ENCODE assay signal across 8 cellular contexts in genomic region chr2:127810637-127811396, GRCh38. TPM values are rescaled to one million over a fixed set of nuclear protein-coding genes. Genes with fewer than 3 reads are reported as not detected.
DNase-seq lines count a peak whose midpoint lies in the region; ATAC-seq and TF ChIP-seq lines count a peak whose summit lies in the region.

WDR33 (minus strand) TSS chr2:127811171; CDS start chr2:127770981, 40,190 bp downstream.

- no peaks in the 10 kb centered on the region for H3K9me3 Mint-ChIP-seq in WTC11

- peak within 1 kb of the TSS; percentile 92 for H3K4me3 ChIP-seq in AG09309 (ENCODE audit: control insufficient read depth, low read depth, low read length)
- H3K4me3 ChIP-seq in cardiac fibroblast (replicated peaks in 1 of 2; ENCODE audit: low read depth in 2 of 2, low read length in 2 of 2), result peak within 1 kb of the TSS; percentile 89 to 90

- H3K4me3 Mint-ChIP-seq in WTC11, result peak within 1 kb of the TSS; percentile 95

- TF ChIP-seq CTCF in AG09309 (IDR thresholded peaks at IDR 0.05; ENCODE audit: control insufficient read depth, insufficient read depth, low read depth, low read length, missing control alignments), result peak; percentile 10
- TF ChIP-seq CTCF in WTC11 (IDR thresholded peaks at IDR 0.05), result no peak
- TF ChIP-seq CTCF in cardiac fibroblast (IDR thresholded peaks at IDR 0.05; ENCODE audit: low read depth, low read length), result no peak

- H3K36me3 Mint-ChIP-seq in WTC11, result 0 out of 2 replicates have a peak, but pooled peaks cover 3% of the 10 kb centered on the region

- H3K27me3 Mint-ChIP-seq in WTC11 (ENCODE audit: low read depth), result no peaks in the 10 kb centered on the region; the same call in 1 of the 2 replicates

- DNase-seq in AG09309 (ENCODE audit: low read depth) (peak; percentile 13), NCI-H226 (peak; percentile 91), WTC11 (ENCODE audit: low spot score) (peak; percentile 91), cardiac fibroblast (ENCODE audit: low read depth in 2 of 2) (peak; percentile 86 to 87), iris pigment epithelial cell (ENCODE audit: low read depth) (peak; percentile 87)
- peak; percentile 92 to 93 (median 93) for DNase-seq in stimulated activated CD4-positive, alpha-beta T cell treated with anti-CD3 and anti-CD28 coated beads, Interleukin-12 subunit alpha, Interleukin-12 subunit beta, amount 100 ng/mL, for 48 hours (ENCODE audit: low read depth in 2 of 3, low spot score in 1 of 3)

- ATAC-seq in GM18909 (IDR thresholded peaks at IDR 0.05; ENCODE audit: poor library complexity, unreplicated experiment), result peak; percentile 98
- ATAC-seq in HG03175 (IDR thresholded peaks at IDR 0.05; ENCODE audit: unreplicated experiment), result peak; percentile 97
- ATAC-seq in WTC11, result peak; percentile 96

- POLR2A ChIA-PET in WTC11 (lab: Charles Lee), result interaction anchor here (0.6 kb wide), 1 partner anchor 48 kb away, joined by 4 read pairs; no protein-coding TSS in a partner anchor

- H3K4me1 Mint-ChIP-seq in WTC11, result peaks cover 39% of the 10 kb centered on the region

- CTCF ChIA-PET in WTC11 (lab: Charles Lee), result interaction anchor here (0.8 to 0.9 kb wide), 2 partner anchors 110 to 220 kb away, joined by 3 read pairs; no protein-coding TSS in a partner anchor

- H3K27ac Mint-ChIP-seq in WTC11, result peak within 1 kb of the TSS; percentile 99

TF ChIP-seq in WTC11, 78 proteins besides CTCF, POLR2A, EP300 and RAD21 (continues in another document):
- TF ChIP-seq NR2C2 (CRISPR knock-in tag; IDR thresholded peaks at IDR 0.05), result no peak
- TF ChIP-seq MAX (CRISPR knock-in tag; IDR thresholded peaks at IDR 0.05), result peak; percentile 96
- TF ChIP-seq ZBTB43 (CRISPR knock-in tag; IDR thresholded peaks at IDR 0.05), result 0 out of 2 replicates have a peak, but pooled peaks have one; percentile 53
- 0 out of 2 replicates have a peak, but pooled peaks have one; percentile 54 for TF ChIP-seq CBFB (CRISPR knock-in tag; IDR thresholded peaks at IDR 0.05; ENCODE audit: low read depth)
- TF ChIP-seq NR1H2 (CRISPR knock-in tag; IDR thresholded peaks at IDR 0.05), result no peak
- no peak for TF ChIP-seq ZNF671 (CRISPR knock-in tag; IDR thresholded peaks at IDR 0.05)
- no peak for TF ChIP-seq NFE2L1 (CRISPR knock-in tag; IDR thresholded peaks at IDR 0.05)
- peak; percentile 93 for TF ChIP-seq ZBTB21 (CRISPR knock-in tag; IDR thresholded peaks at IDR 0.05; ENCODE audit: borderline replicate concordance)
- no peak for TF ChIP-seq MXD4 (CRISPR knock-in tag; IDR thresholded peaks at IDR 0.05; ENCODE audit: borderline replicate concordance)
- peak; percentile 69; the same call in 1 of the 2 replicates for TF ChIP-seq SP1 (CRISPR knock-in tag; conservative IDR thresholded peaks at IDR 0.05)
- 0 out of 2 replicates have a peak, but pooled peaks have one; percentile 43 for TF ChIP-seq TEAD4 (CRISPR knock-in tag; IDR thresholded peaks at IDR 0.05)
- TF ChIP-seq GRHL2 (CRISPR knock-in tag; IDR thresholded peaks at IDR 0.05; ENCODE audit: insufficient replicate concordance, severe bottlenecking), result no peak
- peak; percentile 77 for TF ChIP-seq ETV6 (CRISPR knock-in tag; IDR thresholded peaks at IDR 0.05)
- no peak for TF ChIP-seq JAZF1 (CRISPR knock-in tag; IDR thresholded peaks at IDR 0.05)
- peak; percentile 89 for TF ChIP-seq CREM (CRISPR knock-in tag; IDR thresholded peaks at IDR 0.05)
- peak; percentile 83 for TF ChIP-seq PREB (CRISPR knock-in tag; IDR thresholded peaks at IDR 0.05; ENCODE audit: borderline replicate concordance)
- TF ChIP-seq OVOL2 (CRISPR knock-in tag; IDR thresholded peaks at IDR 0.05; ENCODE audit: borderline replicate concordance), result no peak
- TF ChIP-seq ERG (CRISPR knock-in tag; IDR thresholded peaks at IDR 0.05), result no peak
- TF ChIP-seq E2F4 (CRISPR knock-in tag; IDR thresholded peaks at IDR 0.05; ENCODE audit: borderline replicate concordance, low read depth), result no peak
- TF ChIP-seq SMAD3 (CRISPR knock-in tag; IDR thresholded peaks at IDR 0.05; ENCODE audit: borderline replicate concordance), result peak; percentile 52; the same call in 1 of the 2 replicates
- TF ChIP-seq E2F1 (CRISPR knock-in tag; IDR thresholded peaks at IDR 0.05), result 0 out of 2 replicates have a peak, but pooled peaks have one; percentile 14
- TF ChIP-seq USF2 (CRISPR knock-in tag; IDR thresholded peaks at IDR 0.05), result peak; percentile 74
- no peak for TF ChIP-seq ZMAT4 (CRISPR knock-in tag; IDR thresholded peaks at IDR 0.05)
- TF ChIP-seq SMAD4 (CRISPR knock-in tag; IDR thresholded peaks at IDR 0.05), result no peak
- TF ChIP-seq ZNF416 (CRISPR knock-in tag; IDR thresholded peaks at IDR 0.05), result no peak

RNA-seq across cellular contexts. Expression of gene WDR33, which starts in this region (rescaled TPM):
- total RNA-seq in WTC11 (2021), result 64.7 to 67.1 TPM (median 67.0 TPM) in 3 replicates

Comparison
In these comparisons a context has a peak if more than half of its experiments do, and no peak if none do; other contexts are left out.
1. Peak in every context shown above with its lines: DNase-seq, ATAC-seq and H3K4me3 ChIP-seq.
2. DNase-seq: peak in every context shown above with its lines; median percentile 93 in stimulated activated CD4-positive, alpha-beta T cell treated with anti-CD3 and anti-CD28 coated beads, Interleukin-12 subunit alpha, Interleukin-12 subunit beta, amount 100 ng/mL, for 48 hours; 91 in NCI-H226; 91 in WTC11; 87 in iris pigment epithelial cell; 86 in cardiac fibroblast; 13 in AG09309.